ENCODE assay signal across 11 cellular contexts in the genomic region with DNA sequence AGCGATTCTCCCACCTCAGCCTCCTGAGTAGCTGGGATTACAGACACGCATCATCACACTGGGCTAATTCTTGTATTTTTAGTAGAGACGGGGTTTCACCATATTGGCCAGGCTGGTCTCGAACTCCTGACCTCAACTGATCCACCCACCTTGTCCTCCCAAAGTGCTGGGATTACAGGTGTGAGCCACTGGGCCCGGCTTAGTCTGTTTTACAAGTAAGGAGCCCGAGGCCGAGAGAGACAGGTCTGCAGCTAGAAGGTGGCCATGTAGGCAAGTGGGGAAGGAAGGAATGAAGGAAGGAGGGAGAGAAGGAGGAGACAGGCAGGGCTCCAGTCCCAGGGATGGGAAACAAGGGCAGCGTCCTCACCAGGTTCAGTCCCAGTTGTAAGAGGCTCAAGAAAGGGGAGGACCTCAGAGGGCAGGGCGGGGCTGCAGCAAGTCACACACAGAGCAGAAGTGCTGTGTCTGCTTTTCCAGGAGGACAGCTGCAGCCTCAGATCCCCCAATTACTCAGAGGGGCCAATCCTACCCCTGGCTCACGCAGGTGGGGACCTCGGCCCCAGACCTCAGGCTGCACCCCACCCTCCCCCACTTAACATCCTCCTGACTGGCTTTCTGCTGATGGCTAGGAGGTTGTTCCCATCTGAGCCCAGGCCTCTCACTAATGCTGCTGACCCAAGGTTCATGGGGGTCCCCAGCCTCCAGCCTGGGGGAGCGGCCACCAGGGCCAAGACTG. TPM values are rescaled to one million over a fixed set of nuclear protein-coding genes. Genes with fewer than 3 reads are reported as not detected.
DNase-seq lines count a peak whose midpoint lies in the region; ATAC-seq and TF ChIP-seq lines count a peak whose summit lies in the region.
"Had no signal": no experiment of that assay in that cellular context is flagged by ENCODE, and none has a peak within 500 bp of the region (broad histone marks: within the 10 kb centered on the region; RNA-seq: fewer than 3 reads in every experiment).

No MANE protein-coding gene starts in this region.

- H3K23ac ChIP-seq in IMR-90 (ENCODE audit: low read depth, low read length), result peak overlapping the region; percentile 40; the same call in 1 of the 2 replicates

- intact Hi-C loops in IMR-90 (cut with micrococcal nuclease) (no loop called here), right lobe of liver (cut with DNase I) (no loop called here)

- ATAC-seq in IMR-90 (ENCODE audit: low read depth), result peak; percentile 52
- peak; percentile 52 to 73 (median 58) for ATAC-seq in right lobe of liver
- ATAC-seq in GM18517 (IDR thresholded peaks at IDR 0.05; ENCODE audit: unreplicated experiment), result no peak
- ATAC-seq: activated CD8-positive, alpha-beta T cell treated with anti-CD3 and anti-CD28 coated beads, Interleukin-2, amount 10 ng/mL, durations not matched to agents 7 days and 5 days had no signal

- 81% methylated on average over 5 of the region's 12 CpGs; no CpG with 5 or more reads in 1 of the 2 experiments for WGBS in IMR-90 (ENCODE audit: extremely low coverage in 2 of 2, insufficient read length in 1 of 2), 2 experiments
- 65% methylated on average over 8 of the region's 12 CpGs for WGBS in right lobe of liver (ENCODE audit: insufficient coverage, low coverage, low lambda C conversion rate, missing lambda C conversion rate)

- TF ChIP-seq RAD21 in IMR-90 (IDR thresholded peaks at IDR 0.05; ENCODE audit: low read length), result no peak

- H3K9ac ChIP-seq in IMR-90 (ENCODE audit: low read depth, low read length), result peak overlapping the region; percentile 51
- H3K9ac ChIP-seq in subcutaneous abdominal adipose tissue (ENCODE audit: low read length in 5 of 5), result peak overlapping the region in 2 of 5 donors; percentile 30 to 59

- no TSS peak for BruUV-seq in IMR-90 (replicated peaks; lab: Mats Ljungman, UMichigan)

- peak overlapping the region; percentile 91 for H4K5ac ChIP-seq in IMR-90 (ENCODE audit: low read depth, low read length)

- CTCF ChIA-PET in IMR-90 (lab: Yijun Ruan, JAX), result no interaction called here

- no peaks in the 10 kb centered on the region for H3K79me1 ChIP-seq in IMR-90 (ENCODE audit: low read depth in 1 of 2, low read length in 2 of 2)

- peak overlapping the region; percentile 95 to 98 for H4K8ac ChIP-seq in IMR-90 (ENCODE audit: low read depth in 2 of 2, low read length in 2 of 2)

- H2BK5ac ChIP-seq in IMR-90 (ENCODE audit: low read depth, low read length, poor library complexity, severe bottlenecking), result peak overlapping the region; percentile 84

- peak overlapping the region; percentile 88 for H2AK5ac ChIP-seq in IMR-90 (ENCODE audit: low read depth, low read length)

- TF ChIP-seq CTCF in IMR-90 (conservative IDR thresholded peaks at IDR 0.05; ENCODE audit: low read depth, low read length) (no peak), right lobe of liver (IDR thresholded peaks at IDR 0.05) (no peak)

- H3K14ac ChIP-seq in IMR-90 (replicated peaks; ENCODE audit: low read depth, low read length), result peak overlapping the region; percentile 30

- peak overlapping the region; percentile 96 for H4K91ac ChIP-seq in IMR-90 (ENCODE audit: insufficient read depth, low read depth, low read length)

- peaks cover 9% of the 10 kb centered on the region for H3K9me1 ChIP-seq in IMR-90 (ENCODE audit: insufficient read depth, low read length)

- H2AK9ac ChIP-seq in IMR-90 (replicated peaks; ENCODE audit: low read depth, low read length, poor library complexity), result peak overlapping the region; percentile 71

- H3K27me3 ChIP-seq in IMR-90 (ENCODE audit: control insufficient read depth, insufficient read depth, low read length) (0 out of 2 replicates have a peak, but pooled peaks cover 2% of the 10 kb centered on the region), right lobe of liver (no peaks in the 10 kb centered on the region), subcutaneous abdominal adipose tissue (ENCODE audit: control insufficient read depth in 5 of 5, insufficient read depth in 4 of 5, low read length in 5 of 5) (no peaks in the 10 kb centered on the region)

- H3K4me2 ChIP-seq in IMR-90 (ENCODE audit: low read depth, low read length), result peak overlapping the region; percentile 13; the same call in 1 of the 2 replicates

- H3K9me3 ChIP-seq in IMR-90 (ENCODE audit: control insufficient read depth, insufficient read depth, low read length) (no peaks in the 10 kb centered on the region), right lobe of liver (no peaks in the 10 kb centered on the region), subcutaneous abdominal adipose tissue (ENCODE audit: control insufficient read depth in 5 of 5, low read length in 5 of 5) (peaks cover 0 to 6% (median 0%) of the 10 kb centered on the region in 5 donors)
- H3K9me3 ChIP-seq: neutrophil had no signal

- peak overlapping the region; percentile 81 for H2BK120ac ChIP-seq in IMR-90 (ENCODE audit: low read depth, low read length)

- H3K36me3 ChIP-seq in IMR-90 (ENCODE audit: control insufficient read depth, insufficient read depth, low read length), result no peaks in the 10 kb centered on the region
- no peaks in the 10 kb centered on the region for H3K36me3 ChIP-seq in right lobe of liver
- H3K36me3 ChIP-seq in subcutaneous abdominal adipose tissue (ENCODE audit: control insufficient read depth in 5 of 5, insufficient read depth in 5 of 5, low read length in 5 of 5), result no peaks in the 10 kb centered on the region
- H3K36me3 ChIP-seq: neutrophil had no signal

- peak overlapping the region; percentile 92 for H2AFZ ChIP-seq in IMR-90 (replicated peaks; ENCODE audit: low read length, poor library complexity)

- no peaks in the 10 kb centered on the region for H4K20me1 ChIP-seq in IMR-90 (ENCODE audit: insufficient read depth, low read length)

- H3K4me1 ChIP-seq in IMR-90 (ENCODE audit: control insufficient read depth, insufficient read depth, low read length), result peaks cover 12% of the 10 kb centered on the region
- no peaks in the 10 kb centered on the region for H3K4me1 ChIP-seq in right lobe of liver
- peaks cover 7 to 17% (median 14%) of the 10 kb centered on the region in 5 donors for H3K4me1 ChIP-seq in subcutaneous abdominal adipose tissue (ENCODE audit: control insufficient read depth in 5 of 5, insufficient read depth in 5 of 5, low read length in 5 of 5)

- no peak for TF ChIP-seq POLR2A in IMR-90 (IDR thresholded peaks at IDR 0.05; ENCODE audit: low read depth, low read length)
- TF ChIP-seq POLR2A in right lobe of liver (IDR thresholded peaks at IDR 0.05), result no peak

- peak overlapping the region; percentile 59; the same call in 2 of the 3 replicates for H2BK15ac ChIP-seq in IMR-90 (ENCODE audit: low read depth, low read length)

- H3K56ac ChIP-seq in IMR-90 (ENCODE audit: extremely low read depth, insufficient read depth, low read length), result no peak overlapping the region

- dilution Hi-C loops in IMR-90 (cut with HindIII; ENCODE audit: low sequenced_read_pairs, unreplicated experiment), result no loop called here

- POLR2A ChIA-PET in IMR-90 (lab: Charles Lee; ENCODE audit: unreplicated experiment), result no interaction called here

- H3K18ac ChIP-seq in IMR-90 (ENCODE audit: low read depth, low read length), result peak overlapping the region; percentile 59

- peak overlapping the region; percentile 95 for H3K27ac ChIP-seq in IMR-90 (ENCODE audit: insufficient read depth, low read length)
- H3K27ac ChIP-seq in epithelial cell of prostate, result peak overlapping the region; percentile 10
- H3K27ac ChIP-seq in right lobe of liver, result peak overlapping the region in 2 of 3 donors; percentile 18 to 48
- H3K27ac ChIP-seq in subcutaneous abdominal adipose tissue (ENCODE audit: low read depth, low read length), result peak overlapping the region; percentile 41
- H3K27ac ChIP-seq: neutrophil had no signal

- in situ Hi-C loops in IMR-90 (cut with MboI; ENCODE audit: low sequenced_read_pairs), result loop anchor here (25.0 kb wide), 1 partner anchor 1261 kb away; no protein-coding TSS in a partner anchor

- DNase-seq in IMR-90 (peak; percentile 26), epithelial cell of prostate (ENCODE audit: low read depth, low spot score) (no peak), right lobe of liver (peak in 1 of 3 donors; percentile 50), NCI-H187 treated with DMSO at 0.1 percent for 48 hours (lab: John Stamatoyannopoulos, UW) (no peak), iPS-NIHi7 (ENCODE audit: extremely low spot score) (no peak)
- DNase-seq: activated CD8-positive, alpha-beta T cell treated with anti-CD3 and anti-CD28 coated beads, Interleukin-2, amount 10 ng/mL, durations not matched to agents 7 days and 5 days; activated naive CD8-positive, alpha-beta T cell treated with anti-CD3 and anti-CD28 coated beads for 36 hours; NCI-H524 had no signal

- no peak overlapping the region for H3K4me3 ChIP-seq in IMR-90 (ENCODE audit: insufficient read depth, low read depth, low read length)
- no peak overlapping the region for H3K4me3 ChIP-seq in right lobe of liver
- peak overlapping the region in 4 of 5 donors; percentile 12 to 43 (median 30) for H3K4me3 ChIP-seq in subcutaneous abdominal adipose tissue (ENCODE audit: low read depth in 1 of 5, low read length in 5 of 5)

- H2BK20ac ChIP-seq in IMR-90 (ENCODE audit: low read depth, low read length), result peak overlapping the region; percentile 72; the same call in 1 of the 2 replicates

- peak overlapping the region; percentile 88 for H3K4ac ChIP-seq in IMR-90 (ENCODE audit: low read depth, low read length)

TF ChIP-seq in IMR-90, 13 proteins besides CTCF, POLR2A, EP300 and RAD21:
- TF ChIP-seq BHLHE40 (IDR thresholded peaks at IDR 0.05; ENCODE audit: low read depth, low read length), result no peak
- TF ChIP-seq MAFK (IDR thresholded peaks at IDR 0.05; ENCODE audit: low read depth, low read length), result 0 out of 2 replicates have a peak, but pooled peaks have one; percentile 13

RNA-seq across cellular contexts. Expression of a gene that starts 53.8 kb away (rescaled TPM):
- total RNA-seq in IMR-90 (2012; rRNA removed) (7.5 and 8.1 TPM in 2 replicates), right lobe of liver (10 to 100 TPM; 14.1 to 25.3 (median 20.2) TPM)
- polyA plus RNA-seq in IMR-90 (2012; rRNA removed), result 23.1 and 24.3 TPM in 2 replicates
- polyA plus RNA-seq in IMR-90 (2012; cell fraction: cytosol; rRNA removed), result 17.7 and 39.4 TPM in 2 replicates
- polyA plus RNA-seq in IMR-90 (2012; cell fraction: nucleus; rRNA removed; ENCODE audit: low replicate concordance), result 39.7 and 77.7 TPM in 2 replicates

Comparison
In these comparisons a context has a peak if more than half of its experiments do, and no peak if none do; other contexts are left out.
1. H3K27ac ChIP-seq: peak in every context shown above with its lines; median percentile 95 in IMR-90; 41 in subcutaneous abdominal adipose tissue; 33 in right lobe of liver; 10 in epithelial cell of prostate.
2. H3K4me3 ChIP-seq: peak in subcutaneous abdominal adipose tissue (4 of 5); none in IMR-90 (single experiment) and right lobe of liver (0 of 3).